ENCODE assay signal across 25 cellular contexts in the genomic region with DNA sequence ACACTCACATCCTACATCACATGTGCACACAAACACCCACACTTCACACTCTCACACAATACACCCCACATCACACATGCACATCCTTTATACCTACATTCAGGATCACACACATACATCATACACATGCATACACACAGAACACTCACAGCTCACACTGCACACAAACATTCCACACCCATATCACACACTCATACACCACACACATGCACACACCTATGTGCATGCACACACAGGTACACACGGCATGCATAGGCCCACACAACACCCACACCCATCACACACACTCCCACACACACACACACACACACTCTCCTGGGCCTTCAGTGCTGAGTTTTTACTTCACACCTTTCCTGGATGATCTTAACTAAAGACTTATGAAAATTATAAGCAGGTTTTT.
DNase-seq lines count a peak whose midpoint lies in the region; ATAC-seq, FAIRE-seq and TF ChIP-seq lines count a peak whose summit lies in the region.
"Had no signal": no experiment of that assay in that cellular context is flagged by ENCODE, and none has a peak within 500 bp of the region (broad histone marks: within the 10 kb centered on the region; RNA-seq: fewer than 3 reads in every experiment).

No MANE protein-coding gene starts in this region.

- in situ Hi-C loops in HepG2 (cut with HindIII; ENCODE audit: extremely low pct_ligation_motif_present, low pct_unique_long_range_greater_than_20kb): no loop called here

- WGBS in HepG2 (ENCODE audit: low lambda C conversion rate): 69% methylated on average over 1 of the region's 1 CpG
- WGBS in right lobe of liver (ENCODE audit: insufficient coverage, low coverage, low lambda C conversion rate, missing lambda C conversion rate): 80% methylated on average over 1 of the region's 1 CpG
- 17 to 77% methylated on average over 1 of the region's 1 CpG for WGBS in endodermal cell (ENCODE audit: insufficient coverage in 1 of 2, insufficient read length in 1 of 2), 2 experiments
- 87% methylated on average over 1 of the region's 1 CpG for WGBS in esophagus muscularis mucosa

- ATAC-seq in HepG2: no peak
- no peak for ATAC-seq in right lobe of liver
- ATAC-seq in sciatic nerve: no peak
- ATAC-seq: Panc1 had no signal

- no peak for TF ChIP-seq RAD21 in HepG2 (CRISPR knock-in tag; IDR thresholded peaks at IDR 0.05)

- H3K4me3 Mint-ChIP-seq in endodermal cell: no peak overlapping the region
- H3K4me3 Mint-ChIP-seq: CD4-positive, alpha-beta T cell had no signal

- intact Hi-C loops in HepG2 (cut with micrococcal nuclease; ENCODE audit: unreplicated experiment) (no loop called here), right lobe of liver (cut with DNase I) (no loop called here), sciatic nerve (cut with DNase I) (no loop called here), esophagus muscularis mucosa (cut with DNase I) (no loop called here)

- H3K36me3 ChIP-seq in HepG2 (replicated peaks in 1 of 2; ENCODE audit: control insufficient read depth in 1 of 2, insufficient read depth in 2 of 2, low read length in 2 of 2) (no peaks in the 10 kb centered on the region), right lobe of liver (no peaks in the 10 kb centered on the region), endodermal cell (ENCODE audit: control insufficient read depth, insufficient read depth, low read length) (no peaks in the 10 kb centered on the region), esophagus muscularis mucosa (peaks cover 0 to 9% (median 0%) of the 10 kb centered on the region in 4 donors)
- H3K36me3 ChIP-seq: BLaER1 had no signal

- no peak overlapping the region for H3K4me2 ChIP-seq in HepG2 (ENCODE audit: low read depth, low read length)
- H3K4me2 ChIP-seq: BLaER1, KMS-11 had no signal

- POLR2A ChIA-PET in HepG2 (lab: Yijun Ruan, JAX): no interaction called here

- FAIRE-seq in HepG2 (lab: Jason Lieb, UNC): no peak
- FAIRE-seq: GM18507 had no signal

- H3K9ac ChIP-seq in HepG2 (ENCODE audit: insufficient read depth, low read depth, low read length): no peak overlapping the region
- no peak overlapping the region for H3K9ac ChIP-seq in endodermal cell (ENCODE audit: extremely low read depth, low read length, poor library complexity, severe bottlenecking)
- H3K9ac ChIP-seq: BLaER1, KMS-11 had no signal

- CTCF ChIA-PET in HepG2 (lab: Yijun Ruan, JAX; ENCODE audit: low intra/inter-chr PET ratio, low total read pairs): no interaction called here

- no TSS peak for BruUV-seq in HepG2 (replicated peaks; lab: Mats Ljungman, UMichigan)

- TF ChIP-seq EP300 in HepG2 (IDR thresholded peaks at IDR 0.05; ENCODE audit: low read depth in 2 of 2, low read length in 2 of 2): no peak
- TF ChIP-seq EP300 in HepG2 (CRISPR knock-in tag; IDR thresholded peaks at IDR 0.05; ENCODE audit: borderline replicate concordance): no peak
- TF ChIP-seq EP300 in esophagus muscularis mucosa (IDR thresholded peaks at IDR 0.05): no peak

- TF ChIP-seq CTCF in HepG2 (CRISPR knock-in tag; IDR thresholded peaks at IDR 0.05) (no peak), right lobe of liver (IDR thresholded peaks at IDR 0.05) (no peak), endodermal cell (conservative IDR thresholded peaks at IDR 0.05) (no peak), esophagus muscularis mucosa (IDR thresholded peaks at IDR 0.05) (no peak)

- no peaks in the 10 kb centered on the region for H3K27me3 Mint-ChIP-seq in endodermal cell (ENCODE audit: insufficient read depth)
- H3K27me3 Mint-ChIP-seq: CD4-positive, alpha-beta T cell had no signal

- no peaks in the 10 kb centered on the region for H3K79me2 ChIP-seq in HepG2 (ENCODE audit: insufficient read depth, low read length)

- no peak for DNase-seq in HepG2 (ENCODE audit: low spot score)
- no peak for DNase-seq in right lobe of liver
- DNase-seq in endodermal cell: peak; percentile 8
- DNase-seq in sciatic nerve (ENCODE audit: low spot score): peak; percentile 1
- no peak for DNase-seq in Ammon's horn (ENCODE audit: low spot score)
- no peak for DNase-seq in esophagus muscularis mucosa (ENCODE audit: extremely low spot score)
- no peak for DNase-seq in superior temporal gyrus (ENCODE audit: extremely low spot score)
- DNase-seq: CD4-positive, alpha-beta T cell; COR-L47; DMS53; H7; MM.1S; NCI-H1092; NCI-H1417 treated with DMSO at 0.1 percent for 48 hours; NCI-H1694 treated with DMSO at 0.1 percent for 48 hours; NCI-H2081; NCI-H2171; NCI-H226; NCI-H510A; NCI-H69; SHP77 treated with DMSO at 0.1 percent for 48 hours had no signal

- no peak overlapping the region for H3K27ac Mint-ChIP-seq in endodermal cell
- H3K27ac Mint-ChIP-seq: CD4-positive, alpha-beta T cell had no signal

- H3K27me3 ChIP-seq in HepG2 (ENCODE audit: control insufficient read depth in 1 of 2, insufficient read depth in 2 of 2, low read length in 2 of 2): peaks cover 2 to 6% of the 10 kb centered on the region in 2 experiments; a peak in 1 of 5 replicates
- no peaks in the 10 kb centered on the region for H3K27me3 ChIP-seq in right lobe of liver
- H3K27me3 ChIP-seq in endodermal cell (ENCODE audit: control insufficient read depth, insufficient read depth, low read length, poor library complexity, severe bottlenecking): no peaks in the 10 kb centered on the region
- H3K27me3 ChIP-seq in esophagus muscularis mucosa: no peaks in the 10 kb centered on the region
- H3K27me3 ChIP-seq: BLaER1 had no signal

- no peaks in the 10 kb centered on the region for H4K20me1 ChIP-seq in HepG2 (ENCODE audit: insufficient read depth, low read length)

- H3K4me1 ChIP-seq in HepG2 (ENCODE audit: insufficient read depth, low read length) (peaks cover 64% of the 10 kb centered on the region), right lobe of liver (no peaks in the 10 kb centered on the region), endodermal cell (ENCODE audit: control insufficient read depth, insufficient read depth, low read length) (no peaks in the 10 kb centered on the region), esophagus muscularis mucosa (no peaks in the 10 kb centered on the region)

- TF ChIP-seq POLR2A in HepG2 (IDR thresholded peaks at IDR 0.05; ENCODE audit: insufficient read depth in 1 of 2, low read depth in 2 of 2, low read length in 2 of 2): no peak
- no peak for TF ChIP-seq POLR2A in right lobe of liver (IDR thresholded peaks at IDR 0.05)
- no peak for TF ChIP-seq POLR2A in esophagus muscularis mucosa (IDR thresholded peaks at IDR 0.05; ENCODE audit: low read depth)

- H3K4me3 ChIP-seq in HepG2 (replicated peaks in 1 of 3; ENCODE audit: insufficient read depth in 1 of 3, low read depth in 2 of 3, low read length in 3 of 3): no peak overlapping the region
- no peak overlapping the region for H3K4me3 ChIP-seq in right lobe of liver
- peak overlapping the region; percentile 63 for H3K4me3 ChIP-seq in endodermal cell (ENCODE audit: low read length)
- no peak overlapping the region for H3K4me3 ChIP-seq in esophagus muscularis mucosa
- H3K4me3 ChIP-seq: BLaER1 had no signal

- no peak overlapping the region for H2AFZ ChIP-seq in HepG2 (ENCODE audit: low read length)

- H3K36me3 Mint-ChIP-seq in endodermal cell (ENCODE audit: low read depth): no peaks in the 10 kb centered on the region

- no peaks in the 10 kb centered on the region for H3K9me3 Mint-ChIP-seq in endodermal cell
- H3K9me3 Mint-ChIP-seq: CD4-positive, alpha-beta T cell had no signal

- H3K27ac ChIP-seq in HepG2 (ENCODE audit: extremely low read length, insufficient read depth, low read length): no peak overlapping the region
- H3K27ac ChIP-seq in right lobe of liver: no peak overlapping the region
- H3K27ac ChIP-seq in endodermal cell (ENCODE audit: low read depth, low read length): no peak overlapping the region
- no peak overlapping the region for H3K27ac ChIP-seq in esophagus muscularis mucosa (replicated peaks in 1 of 4)
- H3K27ac ChIP-seq: BLaER1, KMS-11 had no signal

- no peaks in the 10 kb centered on the region for H3K4me1 Mint-ChIP-seq in endodermal cell

- H3K9me3 ChIP-seq in HepG2 (ENCODE audit: low read length) (no peaks in the 10 kb centered on the region), right lobe of liver (no peaks in the 10 kb centered on the region), endodermal cell (ENCODE audit: control insufficient read depth, low read length) (peaks cover 49% of the 10 kb centered on the region), esophagus muscularis mucosa (no peaks in the 10 kb centered on the region)
- H3K9me3 ChIP-seq: BLaER1 had no signal

TF ChIP-seq in HepG2, 621 proteins besides CTCF, POLR2A, EP300 and RAD21:
- TF ChIP-seq PAWR (CRISPR knock-in tag; IDR thresholded peaks at IDR 0.05; ENCODE audit: borderline replicate concordance) (no peak), THYN1 (CRISPR knock-in tag; IDR thresholded peaks at IDR 0.05; ENCODE audit: borderline replicate concordance, low read depth) (no peak), ZSCAN12 (CRISPR knock-in tag; IDR thresholded peaks at IDR 0.05) (no peak), ZSCAN20 (CRISPR knock-in tag; IDR thresholded peaks at IDR 0.05; ENCODE audit: borderline replicate concordance) (no peak), BRCA1 (CRISPR knock-in tag; IDR thresholded peaks at IDR 0.05) (no peak), CSRNP2 (CRISPR knock-in tag; conservative IDR thresholded peaks at IDR 0.05; ENCODE audit: low read depth) (no peak), SOX6 (IDR thresholded peaks at IDR 0.05) (0 out of 2 replicates have a peak, but pooled peaks have one; percentile 17), SOX6 (CRISPR knock-in tag; IDR thresholded peaks at IDR 0.05) (no peak), MZF1 (CRISPR knock-in tag; IDR thresholded peaks at IDR 0.05; ENCODE audit: borderline replicate concordance) (no peak), RFXAP (CRISPR knock-in tag; IDR thresholded peaks at IDR 0.05; ENCODE audit: borderline replicate concordance) (no peak), ZNF569 (CRISPR knock-in tag; IDR thresholded peaks at IDR 0.05; ENCODE audit: borderline replicate concordance) (no peak), TEAD3 (CRISPR knock-in tag; optimal IDR thresholded peaks at IDR 0.05; ENCODE audit: borderline replicate concordance) (peak; percentile 20), SUZ12 (IDR thresholded peaks at IDR 0.05; ENCODE audit: low read depth, low read length) (no peak), TARDBP (CRISPR knock-in tag; IDR thresholded peaks at IDR 0.05) (no peak)

Comparison
In these comparisons a context has a peak if more than half of its experiments do, and no peak if none do; other contexts are left out.
1. DNase-seq: peak in endodermal cell (single experiment) and sciatic nerve (single experiment); none in HepG2 (single experiment), right lobe of liver (0 of 3), Ammon's horn (single experiment), esophagus muscularis mucosa (single experiment) and superior temporal gyrus (single experiment).